ENCODE assay signal across 39 cellular contexts in genomic region chr17:51610155-51610554, GRCh38.
"Had no signal": no experiment of that assay in that cellular context is flagged by ENCODE, and none has a peak within 500 bp of the region (broad histone marks: within the 10 kb centered on the region; RNA-seq: fewer than 3 reads in every experiment).

No MANE protein-coding gene starts in this region.

- H3K9me3 Mint-ChIP-seq: activated B cell treated with CpG ODN at 0.5 μM for 24 hours; activated CD4-positive, alpha-beta memory T cell treated with anti-CD3 and anti-CD28 coated beads for 36 hours; activated naive CD4-positive, alpha-beta T cell treated with anti-CD3 and anti-CD28 coated beads, Interleukin-2, amount 10 ng/mL, durations not matched to agents 7 days and 5 days; activated naive CD8-positive, alpha-beta T cell treated with anti-CD3 and anti-CD28 coated beads, Interleukin-2, amount 50 U/mL, for 24 hours; activated T-cell treated with anti-CD3 and anti-CD28 coated beads, Interleukin-2, amount 50 U/mL, for 4 hours; activated T-helper 1 cell treated with anti-CD3 and anti-CD28 coated beads, Interleukin-12 subunit alpha, Interleukin-12 subunit beta, Interleukin-2, Interleukin-4 antibody, amounts not matched to agents 30 ng/mL and 10 ng/mL and 1 ng/mL, durations not matched to agents 14 hours and 24 hours and 36 hours; brain had no signal

- H3K4me1 Mint-ChIP-seq: activated B cell treated with CpG ODN at 0.5 μM for 24 hours; activated naive CD4-positive, alpha-beta T cell treated with anti-CD3 and anti-CD28 coated beads, Interleukin-2, amount 10 ng/mL, durations not matched to agents 7 days and 5 days; activated naive CD8-positive, alpha-beta T cell treated with anti-CD3 and anti-CD28 coated beads, Interleukin-2, amount 50 U/mL, for 24 hours had no signal

- H3K4me1 ChIP-seq: Peyer's patch, SJSA1 had no signal

- H3K9ac ChIP-seq: KMS-11 had no signal

- H3K36me3 ChIP-seq: Peyer's patch, SJSA1 had no signal

- H3K9me3 ChIP-seq: Peyer's patch, SJSA1 had no signal

- H3K27me3 ChIP-seq: Peyer's patch, SJSA1 had no signal

- DNase-seq: activated B cell treated with CpG ODN at 0.5 μM for 24 hours; activated CD4-positive, alpha-beta memory T cell treated with anti-CD3 and anti-CD28 coated beads for 36 hours; activated CD4-positive, alpha-beta T cell treated with anti-CD3 and anti-CD28 coated beads for 4 hours; activated CD4-positive, alpha-beta T cell treated with anti-CD3 and anti-CD28 coated beads, Interleukin-2, amount 50 U/mL, for 1 hour; activated CD4-positive, CD25-positive, alpha-beta regulatory T cell treated with anti-CD3 and anti-CD28 coated beads, Interleukin-2, amount 50 U/mL, for 72 hours; activated CD8-positive, alpha-beta memory T cell treated with anti-CD3 and anti-CD28 coated beads, Interleukin-2, amount 50 U/mL, for 4 hours; activated effector memory CD4-positive, alpha-beta T cell treated with Interleukin-2 at 50 U/mL for 16 hours; activated naive CD4-positive, alpha-beta T cell treated with anti-CD3 and anti-CD28 coated beads, Interleukin-2, amount 10 ng/mL, durations not matched to agents 7 days and 5 days; activated naive CD8-positive, alpha-beta T cell treated with anti-CD3 and anti-CD28 coated beads, Interleukin-2, amount 50 U/mL, for 24 hours; activated T-cell treated with anti-CD3 and anti-CD28 coated beads for 4 hours; activated T-cell treated with anti-CD3 and anti-CD28 coated beads, Interleukin-2, amount 50 U/mL, for 4 hours; anterior cingulate cortex; caudate nucleus; cerebellar nuclear complex; NCI-H1092 treated with DMSO at 0.1 percent for 48 hours; NCI-H1417; NCI-H146; NCI-H187; NCI-H2029 treated with DMSO at 0.1 percent for 48 hours; NCI-H2107; NCI-H2171; NCI-H510A; NCI-H526 treated with DMSO at 0.1 percent for 48 hours; NCI-H82; PC-3; Peyer's patch; RPMI8226; SHP77 treated with DMSO at 0.1 percent for 48 hours; SW 1271; T-helper 1 cell; T-helper 2 cell; T-helper 9 cell had no signal

- FAIRE-seq: bronchial epithelial cell had no signal

- H3K4me3 Mint-ChIP-seq: activated B cell treated with CpG ODN at 0.5 μM for 24 hours; activated CD4-positive, alpha-beta memory T cell treated with anti-CD3 and anti-CD28 coated beads for 36 hours; activated naive CD4-positive, alpha-beta T cell treated with anti-CD3 and anti-CD28 coated beads, Interleukin-2, amount 10 ng/mL, durations not matched to agents 7 days and 5 days; activated naive CD8-positive, alpha-beta T cell; activated naive CD8-positive, alpha-beta T cell treated with anti-CD3 and anti-CD28 coated beads, Interleukin-2, amount 50 U/mL, for 24 hours; activated T-cell treated with anti-CD3 and anti-CD28 coated beads, Interleukin-2, amount 50 U/mL, for 4 hours; activated T-helper 1 cell treated with anti-CD3 and anti-CD28 coated beads, Interleukin-12 subunit alpha, Interleukin-12 subunit beta, Interleukin-2, Interleukin-4 antibody, amounts not matched to agents 30 ng/mL and 10 ng/mL and 1 ng/mL, durations not matched to agents 14 hours and 24 hours and 36 hours; brain had no signal

- ATAC-seq: activated naive CD8-positive, alpha-beta T cell treated with anti-CD3 and anti-CD28 coated beads, Interleukin-2, amount 50 U/mL, for 24 hours; activated T-cell treated with anti-CD3 and anti-CD28 coated beads, Interleukin-2, amount 50 U/mL, for 4 hours; PC-3 had no signal

- H3K27me3 Mint-ChIP-seq: activated B cell treated with CpG ODN at 0.5 μM for 24 hours; activated CD4-positive, alpha-beta memory T cell treated with anti-CD3 and anti-CD28 coated beads for 36 hours; activated naive CD8-positive, alpha-beta T cell; activated naive CD8-positive, alpha-beta T cell treated with anti-CD3 and anti-CD28 coated beads, Interleukin-2, amount 50 U/mL, for 24 hours had no signal

- H3K36me3 Mint-ChIP-seq: activated CD4-positive, alpha-beta memory T cell treated with anti-CD3 and anti-CD28 coated beads for 36 hours; activated naive CD4-positive, alpha-beta T cell treated with anti-CD3 and anti-CD28 coated beads, Interleukin-2, amount 10 ng/mL, durations not matched to agents 7 days and 5 days; activated naive CD8-positive, alpha-beta T cell; brain had no signal

- H3K4me3 ChIP-seq: Peyer's patch, SJSA1 had no signal

- H3K27ac Mint-ChIP-seq: activated B cell treated with CpG ODN at 0.5 μM for 24 hours; activated CD4-positive, alpha-beta memory T cell treated with anti-CD3 and anti-CD28 coated beads for 36 hours; activated naive CD4-positive, alpha-beta T cell treated with anti-CD3 and anti-CD28 coated beads, Interleukin-2, amount 10 ng/mL, durations not matched to agents 7 days and 5 days; activated naive CD8-positive, alpha-beta T cell; activated naive CD8-positive, alpha-beta T cell treated with anti-CD3 and anti-CD28 coated beads, Interleukin-2, amount 50 U/mL, for 24 hours; activated T-helper 1 cell treated with anti-CD3 and anti-CD28 coated beads, Interleukin-12 subunit alpha, Interleukin-12 subunit beta, Interleukin-2, Interleukin-4 antibody, amounts not matched to agents 30 ng/mL and 10 ng/mL and 1 ng/mL, durations not matched to agents 14 hours and 24 hours and 36 hours had no signal

- H3K27ac ChIP-seq: KMS-11, Peyer's patch, SJSA1, VCaP had no signal

- H3K4me2 ChIP-seq: KMS-11 had no signal
